In the genomic region with DNA sequence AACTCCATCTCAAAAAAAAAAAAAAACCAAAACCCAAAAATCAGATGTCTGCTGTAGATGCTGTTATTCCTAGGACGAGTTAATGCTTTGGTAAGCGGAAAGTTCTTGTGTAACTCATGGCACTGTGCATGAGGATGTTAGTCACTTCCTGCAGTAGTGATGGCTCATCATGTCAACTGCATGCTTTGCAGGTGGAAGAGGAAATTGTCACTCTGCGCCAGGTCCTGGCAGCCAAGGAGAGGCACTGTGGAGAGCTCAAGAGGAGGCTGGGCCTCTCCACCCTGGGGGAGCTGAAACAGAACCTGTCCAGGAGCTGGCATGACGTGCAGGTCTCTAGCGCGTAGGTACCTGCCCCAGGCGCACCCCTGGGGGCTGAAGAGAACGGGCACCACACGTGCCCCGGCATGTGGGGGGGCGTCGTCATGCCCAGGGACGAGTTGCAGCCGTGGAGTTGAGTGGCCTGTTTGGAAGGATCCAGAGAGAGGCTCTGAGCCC, we compare ENCODE assay signal across 8 cellular contexts. TPM values are rescaled to one million over a fixed set of nuclear protein-coding genes. Genes with fewer than 3 reads are reported as not detected.
DNase-seq lines count a peak whose midpoint lies in the region; ATAC-seq and TF ChIP-seq lines count a peak whose summit lies in the region.

No MANE protein-coding gene starts in this region.

- DNase-seq in Kasumi-1 (lab: John Stamatoyannopoulos, UW) (peak; percentile 93 to 97), Right ventricle myocardium inferior (ENCODE audit: missing footprints) (peak; percentile 79), BE2C (no peak), NCI-H2171 (lab: John Stamatoyannopoulos, UW) (no peak), RPMI8226 (no peak), NCI-H1417 treated with DMSO at 0.1 percent for 48 hours (lab: John Stamatoyannopoulos, UW) (no peak)
- DNase-seq in activated T-cell treated with anti-CD3 and anti-CD28 coated beads, Interleukin-2, amount 50 U/mL, for 24 hours, result peak; percentile 62
- peak; percentile 64 for DNase-seq in stimulated activated CD8-positive, alpha-beta memory T cell treated with anti-CD3 and anti-CD28 coated beads, Interleukin-4, amount 100 ng/mL, for 48 hours

- H3K36me3 Mint-ChIP-seq in activated T-cell treated with anti-CD3 and anti-CD28 coated beads, Interleukin-2, amount 50 U/mL, for 24 hours (ENCODE audit: low read depth), result peaks cover 95% of the 10 kb centered on the region

- H3K4me3 Mint-ChIP-seq in activated T-cell treated with anti-CD3 and anti-CD28 coated beads, Interleukin-2, amount 50 U/mL, for 24 hours, result peak overlapping the region; percentile 51

- no peak overlapping the region for H3K4me3 ChIP-seq in BE2C (ENCODE audit: low read depth, low read length)

- no peaks in the 10 kb centered on the region for H3K4me1 ChIP-seq in BE2C

- H3K36me3 ChIP-seq in BE2C, result peaks cover 73% of the 10 kb centered on the region

- H3K9me3 Mint-ChIP-seq in activated T-cell treated with anti-CD3 and anti-CD28 coated beads, Interleukin-2, amount 50 U/mL, for 24 hours, result no peaks in the 10 kb centered on the region

- peaks cover 20% of the 10 kb centered on the region for H3K4me1 Mint-ChIP-seq in activated T-cell treated with anti-CD3 and anti-CD28 coated beads, Interleukin-2, amount 50 U/mL, for 24 hours (ENCODE audit: low read depth)

- intact Hi-C loops in Right ventricle myocardium inferior (cut with DNase I), result no loop called here

- no peak for TF ChIP-seq CTCF in BE2C (IDR thresholded peaks at IDR 0.05; ENCODE audit: low read depth, low read length)

- H3K9me3 ChIP-seq in BE2C, result no peaks in the 10 kb centered on the region

- H3K27ac Mint-ChIP-seq in activated T-cell treated with anti-CD3 and anti-CD28 coated beads, Interleukin-2, amount 50 U/mL, for 24 hours, result peak overlapping the region; percentile 93

- ATAC-seq in Right ventricle myocardium inferior, result peak; percentile 69

- H3K27me3 Mint-ChIP-seq in activated T-cell treated with anti-CD3 and anti-CD28 coated beads, Interleukin-2, amount 50 U/mL, for 24 hours, result no peaks in the 10 kb centered on the region

- no peaks in the 10 kb centered on the region for H3K27me3 ChIP-seq in BE2C

RNA-seq across cellular contexts. Expression of a gene that starts 8.5 kb away (rescaled TPM):
- total RNA-seq in Right ventricle myocardium inferior, result 78.0 TPM
- polyA plus RNA-seq in BE2C (2012; ENCODE audit: insufficient read depth, insufficient read length, low read depth), result 173 TPM

RNA-seq across cellular contexts. Expression of a gene that starts 12.2 kb away (rescaled TPM):
- total RNA-seq in Right ventricle myocardium inferior, result not detected
- polyA plus RNA-seq in BE2C (2012; ENCODE audit: insufficient read depth, insufficient read length, low read depth), result 9.8 TPM

RNA-seq across cellular contexts. Expression of a gene that starts 21.4 kb away (rescaled TPM):
- 41.4 TPM for total RNA-seq in Right ventricle myocardium inferior
- polyA plus RNA-seq in BE2C (2012; ENCODE audit: insufficient read depth, insufficient read length, low read depth), result 67.9 TPM

RNA-seq across cellular contexts. Expression of a gene that starts 42.5 kb away (rescaled TPM):
- total RNA-seq in Right ventricle myocardium inferior, result 13.8 TPM
- polyA plus RNA-seq in BE2C (2012; ENCODE audit: insufficient read depth, insufficient read length, low read depth), result 3.7 TPM

Comparison
In these comparisons a context has a peak if more than half of its experiments do, and no peak if none do; other contexts are left out.
1. DNase-seq: peak in Kasumi-1 (2 of 2), activated T-cell treated with anti-CD3 and anti-CD28 coated beads, Interleukin-2, amount 50 U/mL, for 24 hours (single experiment), Right ventricle myocardium inferior (single experiment) and stimulated activated CD8-positive, alpha-beta memory T cell treated with anti-CD3 and anti-CD28 coated beads, Interleukin-4, amount 100 ng/mL, for 48 hours (single experiment); none in BE2C (single experiment), NCI-H2171 (single experiment), RPMI8226 (single experiment) and NCI-H1417 treated with DMSO at 0.1 percent for 48 hours (single experiment).